ENCODE assay signal across 22 cellular contexts in genomic region chr4:114225462-114225861, GRCh38.
"Had no signal": no experiment of that assay in that cellular context is flagged by ENCODE, and none has a peak within 500 bp of the region (broad histone marks: within the 10 kb centered on the region; RNA-seq: fewer than 3 reads in every experiment).

No MANE protein-coding gene starts in this region.

- ATAC-seq: activated CD8-positive, alpha-beta T cell treated with anti-CD3 and anti-CD28 coated beads for 36 hours; body of pancreas; mucosa of descending colon; natural killer cell treated with Interleukin-12 subunit alpha and Interleukin-12 subunit beta and Interleukin-15 and Interleukin-18, amount 100 ng/mL, for 72 hours; right cardiac atrium; stimulated activated naive B cell treated with anti-CD40 and anti-IgM and Interleukin-4, amounts not matched to agents 10 μg/mL and 1 μg/mL and 100 μg/mL, for 72 hours had no signal

- H3K4me3 ChIP-seq: body of pancreas, left ventricle myocardium inferior, lung, mucosa of descending colon, suprapubic skin, tibial artery, upper lobe of right lung had no signal

- H3K9me3 ChIP-seq: body of pancreas, left ventricle myocardium inferior, mucosa of descending colon, suprapubic skin, tibial artery, upper lobe of right lung had no signal

- H3K27ac ChIP-seq: body of pancreas, left ventricle myocardium inferior, suprapubic skin, tibial artery, upper lobe of right lung had no signal

- H3K36me3 ChIP-seq: left ventricle myocardium inferior, suprapubic skin, tibial artery, upper lobe of right lung had no signal

- H3K4me1 ChIP-seq: body of pancreas, left ventricle myocardium inferior, suprapubic skin, tibial artery, upper lobe of right lung had no signal

- DNase-seq: activated CD4-positive, alpha-beta T cell treated with anti-CD3 and anti-CD28 coated beads, Interleukin-2, amount 10 ng/mL, durations not matched to agents 24 days and 14 days; activated CD4-positive, CD25-positive, alpha-beta regulatory T cell treated with anti-CD3 and anti-CD28 coated beads, Interleukin-2, amount 50 U/mL, for 72 hours; activated CD8-positive, alpha-beta T cell treated with anti-CD3 and anti-CD28 coated beads for 36 hours; activated naive CD4-positive, alpha-beta T cell; activated T-cell treated with anti-CD3 and anti-CD28 coated beads, Interleukin-2, amount 50 U/mL, for 48 hours; aorta; body of pancreas; effector memory CD4-positive, alpha-beta T cell; kidney glomerular epithelial cell; left ventricle myocardium inferior; mesendoderm; mucosa of descending colon; posterior cingulate gyrus; right cardiac atrium; stimulated activated CD4-positive, alpha-beta T cell treated with anti-CD3 and anti-CD28 coated beads, Interleukin-15, amount 100 ng/mL, for 24 hours; stimulated activated CD4-positive, alpha-beta T cell treated with anti-CD3 and anti-CD28 coated beads, Interleukin-2, amount 100 ng/mL, for 24 hours; stimulated activated naive B cell treated with anti-CD40 and anti-IgM and Interleukin-4, amounts not matched to agents 10 μg/mL and 1 μg/mL and 100 μg/mL, for 72 hours; tibial artery; upper lobe of right lung had no signal

- H3K27me3 ChIP-seq: body of pancreas, suprapubic skin, tibial artery, upper lobe of right lung had no signal
